8 cellular contexts compared by ENCODE assay signal in the genomic region with DNA sequence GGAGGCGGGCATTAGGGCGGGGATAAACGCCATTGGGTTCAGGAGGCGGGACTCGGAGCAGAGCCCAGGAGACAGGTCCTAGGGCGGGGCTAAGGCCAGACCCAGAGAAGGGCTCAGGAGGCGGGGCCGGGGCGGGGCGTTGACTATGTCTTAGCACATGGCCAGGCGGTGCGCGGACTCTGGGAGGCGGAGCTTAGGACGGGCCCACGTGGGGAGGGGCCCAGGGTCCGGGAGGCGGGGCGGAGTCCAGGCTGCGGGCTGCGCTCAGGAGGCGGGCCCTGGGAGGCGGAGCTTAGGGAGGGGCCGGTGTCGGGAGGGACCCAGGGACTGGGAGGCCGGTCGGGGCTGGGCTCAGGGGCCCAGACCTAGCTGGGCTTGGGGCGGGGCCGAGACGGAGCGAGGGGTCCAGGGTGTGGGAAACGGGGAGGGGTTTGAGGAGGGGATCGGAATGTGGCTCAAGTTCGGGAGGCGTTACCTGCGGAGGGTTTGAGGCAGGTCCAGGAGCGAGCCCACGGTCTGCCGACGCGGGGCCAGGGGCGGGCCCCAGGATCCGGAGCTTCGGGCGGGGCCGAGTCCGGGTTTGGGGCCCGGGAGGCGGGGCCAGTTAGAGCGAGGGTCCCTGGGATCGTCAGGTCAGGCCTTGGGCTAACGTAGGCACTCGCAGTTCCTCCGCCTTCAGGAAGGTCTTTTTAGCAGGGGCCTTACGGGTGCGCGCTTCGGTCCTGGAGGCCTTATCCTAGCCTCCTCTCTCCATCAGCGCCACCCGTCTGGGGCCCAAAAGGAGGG. TPM values are rescaled to one million over a fixed set of nuclear protein-coding genes. Genes with fewer than 3 reads are reported as not detected.
DNase-seq lines count a peak whose midpoint lies in the region; ATAC-seq and TF ChIP-seq lines count a peak whose summit lies in the region.
"Not testable (repeated sequence)": the region's sequence is repeated elsewhere in the genome, so short reads cannot be mapped to it uniquely, and the experiment has no call there.

No MANE protein-coding gene starts in this region.

- DNase-seq in GM04504 (ENCODE audit: low read depth) (peak; percentile 85), NCI-H146 treated with DMSO at 0.1 percent for 48 hours (lab: John Stamatoyannopoulos, UW; ENCODE audit: unreplicated experiment) (peak; percentile 93), T-cell (peak; percentile 92 to 100 (median 99)), head of caudate nucleus (peak; percentile 97 to 100 (median 100)), substantia nigra (lab: John Stamatoyannopoulos, UW) (peak; percentile 80 to 100 (median 99))
- DNase-seq in activated naive CD8-positive, alpha-beta T cell treated with anti-CD3 and anti-CD28 coated beads, Interleukin-2, amount 10 ng/mL, durations not matched to agents 7 days and 5 days, result peak; percentile 99
- not testable (repeated sequence) for DNase-seq in osteoblast (ENCODE audit: insufficient read length, low spot score, missing footprints)

- H3K27me3 ChIP-seq in osteoblast (ENCODE audit: insufficient read depth, low read length), result not testable (repeated sequence)

- ATAC-seq in HG02852 (IDR thresholded peaks at IDR 0.05; ENCODE audit: unreplicated experiment), result peak; percentile 45
- ATAC-seq in T-cell (replicated peaks in 1 of 4), result peak; percentile 57 to 67 (median 62)
- ATAC-seq in activated naive CD8-positive, alpha-beta T cell treated with anti-CD3 and anti-CD28 coated beads, Interleukin-2, amount 10 ng/mL, durations not matched to agents 7 days and 5 days (ENCODE audit: low read depth), result peak; percentile 48

- not testable (repeated sequence) for H3K27me3 Mint-ChIP-seq in T-cell; activated naive CD8-positive, alpha-beta T cell treated with anti-CD3 and anti-CD28 coated beads, Interleukin-2, amount 10 ng/mL, durations not matched to agents 7 days and 5 days

- POLR2A ChIA-PET in T-cell (lab: Charles Lee), result interaction anchor here in 1 of 2 donors (0.9 to 1.0 kb wide), 2 partner anchors 67 to 672 kb away, joined by 3 to 4 read pairs; partner anchors contain the start of genes IFT122 and MBD4
- POLR2A ChIA-PET in activated naive CD8-positive, alpha-beta T cell treated with anti-CD3 and anti-CD28 coated beads, Interleukin-2, amount 10 ng/mL, durations not matched to agents 7 days and 5 days (lab: Charles Lee), result interaction anchor here (1.1 to 1.6 kb wide), 3 partner anchors 67 to 782 kb away, joined by 3 to 8 read pairs (median 4); partner anchors contain the start of gene ATP2C1

- H4K20me1 ChIP-seq in osteoblast (ENCODE audit: insufficient read depth, low read length), result not testable (repeated sequence)

- peaks cover 19 to 22% (median 22%) of the 10 kb centered on the region in 3 donors for H3K4me1 Mint-ChIP-seq in T-cell
- H3K4me1 Mint-ChIP-seq in activated naive CD8-positive, alpha-beta T cell treated with anti-CD3 and anti-CD28 coated beads, Interleukin-2, amount 10 ng/mL, durations not matched to agents 7 days and 5 days, result peaks cover 18% of the 10 kb centered on the region

- intact Hi-C loops in head of caudate nucleus (cut with DNase I), result not testable (repeated sequence)

- not testable (repeated sequence) for H3K9me3 ChIP-seq in osteoblast (ENCODE audit: low read depth, low read length)

- H3K27ac Mint-ChIP-seq in T-cell, result peak overlapping the region; percentile 98 to 100
- peak overlapping the region; percentile 99 for H3K27ac Mint-ChIP-seq in activated naive CD8-positive, alpha-beta T cell treated with anti-CD3 and anti-CD28 coated beads, Interleukin-2, amount 10 ng/mL, durations not matched to agents 7 days and 5 days

- not testable (repeated sequence) for H3K36me3 Mint-ChIP-seq in T-cell; activated naive CD8-positive, alpha-beta T cell treated with anti-CD3 and anti-CD28 coated beads, Interleukin-2, amount 10 ng/mL, durations not matched to agents 7 days and 5 days

- peak overlapping the region; percentile 45 for H3K27ac ChIP-seq in osteoblast (ENCODE audit: low read depth, low read length)
- peak overlapping the region; percentile 31 for H3K27ac ChIP-seq in substantia nigra (ENCODE audit: low read depth, low read length, poor library complexity, severe bottlenecking)

- H3K9me3 Mint-ChIP-seq in T-cell; activated naive CD8-positive, alpha-beta T cell treated with anti-CD3 and anti-CD28 coated beads, Interleukin-2, amount 10 ng/mL, durations not matched to agents 7 days and 5 days: not testable (repeated sequence)

- not testable (repeated sequence) for H3K36me3 ChIP-seq in osteoblast (ENCODE audit: insufficient read depth, low read length)

- not testable (repeated sequence) for H3K79me2 ChIP-seq in osteoblast (ENCODE audit: insufficient read depth, low read length)

- peaks cover 11% of the 10 kb centered on the region for H3K4me1 ChIP-seq in osteoblast (ENCODE audit: insufficient read depth, low read length)

- H2AFZ ChIP-seq in osteoblast (ENCODE audit: low read length), result peak overlapping the region; percentile 76

- peak overlapping the region; percentile 88 to 95 (median 94) for H3K4me3 Mint-ChIP-seq in T-cell
- peak overlapping the region; percentile 96 for H3K4me3 Mint-ChIP-seq in activated naive CD8-positive, alpha-beta T cell treated with anti-CD3 and anti-CD28 coated beads, Interleukin-2, amount 10 ng/mL, durations not matched to agents 7 days and 5 days

- peak overlapping the region; percentile 79 for H3K4me2 ChIP-seq in osteoblast (ENCODE audit: insufficient read depth, low read length)

- TF ChIP-seq CTCF in osteoblast (IDR thresholded peaks at IDR 0.05; ENCODE audit: extremely low read depth, low read depth, low read length), result not testable (repeated sequence)

- CTCF ChIA-PET in T-cell (lab: Charles Lee), result interaction anchor here in 1 of 2 donors (0.6 to 1.2 kb wide), 4 partner anchors 636 to 1085 kb away, joined by 3 to 5 read pairs (median 4); partner anchors contain the start of genes ATP2C1, IFT122 and MBD4

- peak overlapping the region; percentile 69 for H3K4me3 ChIP-seq in osteoblast (ENCODE audit: insufficient read depth, low read length)

RNA-seq across cellular contexts. Expression of gene ALG1L2, which starts 30.4 kb away (rescaled TPM):
- 1 to 10 TPM in 3 of 5 donors, under 1 TPM in 2; 0.66 to 3.0 (median 1.5) TPM for total RNA-seq in T-cell
- 1 to 10 TPM; 1.8 to 2.7 TPM for total RNA-seq in activated naive CD8-positive, alpha-beta T cell treated with anti-CD3 and anti-CD28 coated beads, Interleukin-2, amount 10 ng/mL, durations not matched to agents 7 days and 5 days
- 0.29 TPM in 1 of 2 replicates, not detected in the other for total RNA-seq in osteoblast
